Comparison of ENCODE assay signal across 8 cellular contexts in the genomic region with DNA sequence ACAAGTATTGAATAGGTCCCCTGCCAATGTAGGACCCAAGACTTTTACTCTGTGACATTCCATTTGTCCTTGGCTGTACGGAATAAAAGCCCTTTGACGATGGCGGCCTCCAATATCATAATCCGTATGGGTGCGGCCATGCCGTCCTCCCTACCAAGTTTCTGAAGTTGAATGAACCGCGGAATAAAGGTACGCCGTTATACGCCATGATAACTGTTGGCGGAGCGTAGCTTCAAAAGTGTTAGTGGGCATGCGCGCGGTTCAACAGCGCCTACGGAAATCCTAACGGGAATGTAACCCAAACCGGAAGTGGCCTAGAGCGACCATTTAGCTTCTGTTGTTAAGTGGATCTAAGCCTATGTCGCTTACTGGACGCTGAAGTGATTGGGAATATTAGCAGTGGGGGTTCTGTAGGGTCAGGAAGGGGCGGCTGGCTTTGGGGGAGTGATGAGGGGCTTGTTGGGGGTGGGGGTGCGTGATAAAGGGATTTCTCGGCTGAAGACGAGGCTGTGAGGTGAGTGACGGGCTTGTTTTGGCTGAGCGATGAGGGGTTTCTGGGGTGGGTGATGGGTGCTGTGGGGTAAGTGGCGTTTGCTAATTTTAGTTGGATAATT. TPM values are rescaled to one million over a fixed set of nuclear protein-coding genes. Genes with fewer than 3 reads are reported as not detected.
DNase-seq lines count a peak whose midpoint lies in the region; ATAC-seq and TF ChIP-seq lines count a peak whose summit lies in the region.

ZNF175 (plus strand) TSS at position 322 of the 614 bp plus-strand sequence. CDS start 2,047 bp downstream, outside the sequence.

- H3K79me2 ChIP-seq in Karpas-422 (ENCODE audit: low read length): peaks cover 43% of the 10 kb centered on the region

- H3K9me2 ChIP-seq in Karpas-422 (replicated peaks; ENCODE audit: insufficient read depth, low read length): peaks cover 4% of the 10 kb centered on the region; the same call in 1 of the 2 replicates

- H3K4me3 ChIP-seq in Karpas-422 (ENCODE audit: low read length): peak within 1 kb of the TSS; percentile 93

- H3K4me2 ChIP-seq in Karpas-422 (ENCODE audit: low read depth, low read length, poor library complexity, severe bottlenecking): peak within 1 kb of the TSS; percentile 97

- peak within 1 kb of the TSS; percentile 98 for H3K4me3 Mint-ChIP-seq in neural crest cell
- peak within 1 kb of the TSS; percentile 96 to 98 for H3K4me3 Mint-ChIP-seq in stimulated activated naive CD8-positive, alpha-beta T cell treated with anti-CD3 and anti-CD28 coated beads, Interleukin-15, amount 100 ng/mL, for 72 hours

- ATAC-seq in GM21737 (IDR thresholded peaks at IDR 0.05; ENCODE audit: unreplicated experiment): peak; percentile 75
- peak; percentile 98 for ATAC-seq in stimulated activated naive CD8-positive, alpha-beta T cell treated with anti-CD3 and anti-CD28 coated beads, Interleukin-15, amount 100 ng/mL, for 72 hours

- H3K9me3 ChIP-seq in Karpas-422 (ENCODE audit: low read length): no peaks in the 10 kb centered on the region

- TF ChIP-seq CTCF in neural crest cell (conservative IDR thresholded peaks at IDR 0.05): no peak

- no peak within 1 kb of the TSS for H3K27ac ChIP-seq in Karpas-422 (ENCODE audit: low read length)

- no peaks in the 10 kb centered on the region for H3K27me3 ChIP-seq in Karpas-422 (ENCODE audit: low read length)

- H3K27ac Mint-ChIP-seq in neural crest cell (ENCODE audit: unreplicated experiment): peak within 1 kb of the TSS; percentile 48
- peak within 1 kb of the TSS; percentile 91 to 99 for H3K27ac Mint-ChIP-seq in stimulated activated naive CD8-positive, alpha-beta T cell treated with anti-CD3 and anti-CD28 coated beads, Interleukin-15, amount 100 ng/mL, for 72 hours

- no peaks in the 10 kb centered on the region for H4K20me1 ChIP-seq in Karpas-422 (ENCODE audit: insufficient read depth, low read depth, low read length)

- peak within 1 kb of the TSS; percentile 80 for H2AFZ ChIP-seq in Karpas-422 (ENCODE audit: low read length)

- peaks cover 22% of the 10 kb centered on the region for H3K4me1 ChIP-seq in Karpas-422 (ENCODE audit: low read length)

- DNase-seq in DMS153 (lab: John Stamatoyannopoulos, UW): peak; percentile 94
- peak; percentile 99 for DNase-seq in Karpas-422
- DNase-seq in SHP77 treated with DMSO at 0.1 percent for 48 hours (lab: John Stamatoyannopoulos, UW): peak; percentile 81
- DNase-seq in activated naive CD4-positive, alpha-beta T cell (lab: John Stamatoyannopoulos, UW): peak; percentile 51 to 76 (median 70)
- DNase-seq in foreskin melanocyte: peak; percentile 94
- DNase-seq in neural crest cell (ENCODE audit: low read depth, low spot score): peak; percentile 93
- DNase-seq in stimulated activated naive CD8-positive, alpha-beta T cell treated with anti-CD3 and anti-CD28 coated beads, Interleukin-15, amount 100 ng/mL, for 72 hours: peak; percentile 78 to 86

- peaks cover 46% of the 10 kb centered on the region for H3K27me3 Mint-ChIP-seq in neural crest cell (ENCODE audit: low read depth)
- H3K27me3 Mint-ChIP-seq in stimulated activated naive CD8-positive, alpha-beta T cell treated with anti-CD3 and anti-CD28 coated beads, Interleukin-15, amount 100 ng/mL, for 72 hours: peaks cover 9% of the 10 kb centered on the region

- H3K36me3 ChIP-seq in Karpas-422 (ENCODE audit: insufficient read depth, low read length): peaks cover 27% of the 10 kb centered on the region

- no peaks in the 10 kb centered on the region for H3K36me3 Mint-ChIP-seq in neural crest cell (ENCODE audit: low read depth)

- H3K9me3 Mint-ChIP-seq in neural crest cell: peaks cover 3% of the 10 kb centered on the region
- no peaks in the 10 kb centered on the region for H3K9me3 Mint-ChIP-seq in stimulated activated naive CD8-positive, alpha-beta T cell treated with anti-CD3 and anti-CD28 coated beads, Interleukin-15, amount 100 ng/mL, for 72 hours

- peaks cover 17% of the 10 kb centered on the region for H3K4me1 Mint-ChIP-seq in neural crest cell
- peaks cover 31% of the 10 kb centered on the region for H3K4me1 Mint-ChIP-seq in stimulated activated naive CD8-positive, alpha-beta T cell treated with anti-CD3 and anti-CD28 coated beads, Interleukin-15, amount 100 ng/mL, for 72 hours

- peak within 1 kb of the TSS; percentile 80 for H3K9ac ChIP-seq in Karpas-422 (ENCODE audit: low read length)

RNA-seq across cellular contexts. Expression of gene ZNF175, which starts in this region (rescaled TPM):
- 8.9 and 17.6 TPM in 2 replicates for total RNA-seq in Karpas-422 (2014; rRNA removed; shearing (Covaris generic); ENCODE audit: low replicate concordance)
- 12.9 and 15.8 TPM in 2 replicates for total RNA-seq in neural crest cell
